ENCODE assay signal across 19 cellular contexts in genomic region chr9:134233022-134233421, GRCh38.
DNase-seq lines count a peak whose midpoint lies in the region; ATAC-seq and TF ChIP-seq lines count a peak whose summit lies in the region.
"Had no signal": no experiment of that assay in that cellular context is flagged by ENCODE, and none has a peak within 500 bp of the region (broad histone marks: within the 10 kb centered on the region; RNA-seq: fewer than 3 reads in every experiment).

No MANE protein-coding gene starts in this region.

- peak overlapping the region; percentile 41; the same call in 1 of the 2 replicates for H3K27ac ChIP-seq in RWPE1
- H3K27ac ChIP-seq in thyroid gland, result peak overlapping the region in 2 of 3 donors; percentile 95
- no peak overlapping the region for H3K27ac ChIP-seq in testis
- H3K27ac ChIP-seq: SK-N-MC had no signal

- peaks cover 35 to 76% of the 10 kb centered on the region in 2 donors for H3K4me1 ChIP-seq in thyroid gland
- H3K4me1 ChIP-seq in testis, result peaks cover 24% of the 10 kb centered on the region

- DNase-seq in CD1c-positive myeloid dendritic cell (ENCODE audit: extremely low spot score) (peak; percentile 43), RWPE1 (ENCODE audit: low spot score) (no peak), medulla oblongata (ENCODE audit: extremely low spot score) (peak; percentile 46), thyroid gland (no peak), GM19240 (ENCODE audit: insufficient read length, low spot score) (no peak), testis (no peak)
- DNase-seq: Calu3, DMS79 treated with DMSO at 0.1 percent for 48 hours, GF-D8, IMR-90, KG1, MG63, NCI-H1417, NCI-H1694, NCI-H2029 treated with DMSO at 0.1 percent for 48 hours, NCI-H526 treated with DMSO at 0.1 percent for 48 hours, SIG-M5 had no signal

- no peak for ATAC-seq in GM19467 (IDR thresholded peaks at IDR 0.05; ENCODE audit: unreplicated experiment)

- no peaks in the 10 kb centered on the region for H3K27me3 ChIP-seq in thyroid gland
- H3K27me3 ChIP-seq in testis, result no peaks in the 10 kb centered on the region
- H3K27me3 ChIP-seq: MG63 had no signal

- intact Hi-C loops in thyroid gland (cut with DNase I), result no loop called here
- intact Hi-C loops in testis (cut with DNase I; ENCODE audit: low total_unique reads), result no loop called here

- H3K9me3 ChIP-seq in thyroid gland, result no peaks in the 10 kb centered on the region
- no peaks in the 10 kb centered on the region for H3K9me3 ChIP-seq in testis
- H3K9me3 ChIP-seq: MG63 had no signal

- no peak for TF ChIP-seq POLR2A in thyroid gland (IDR thresholded peaks at IDR 0.05)
- no peak for TF ChIP-seq POLR2A in testis (IDR thresholded peaks at IDR 0.05)

- CTCF ChIA-PET in RWPE1 (lab: Yijun Ruan, JAX), result no interaction called here

- H3K4me3 ChIP-seq in thyroid gland (replicated peaks in 1 of 3), result no peak overlapping the region
- H3K4me3 ChIP-seq in testis, result no peak overlapping the region
- H3K4me3 ChIP-seq: MG63, SK-N-MC had no signal

- WGBS in thyroid gland, 2 donors, result 89 to 90% methylated on average over 3 to 16 of the region's 16 CpGs
- WGBS in testis, 2 donors, result 84 to 95% methylated on average over 7 to 16 of the region's 16 CpGs

- H3K36me3 ChIP-seq in thyroid gland (no peaks in the 10 kb centered on the region), testis (ENCODE audit: low read depth, missing control alignments) (no peaks in the 10 kb centered on the region)
- H3K36me3 ChIP-seq: MG63 had no signal

- TF ChIP-seq CTCF in RWPE1 (conservative IDR thresholded peaks at IDR 0.05; ENCODE audit: low read depth) (no peak), thyroid gland (IDR thresholded peaks at IDR 0.05) (no peak), testis (IDR thresholded peaks at IDR 0.05) (no peak)

- POLR2A ChIA-PET in RWPE1 (lab: Yijun Ruan, JAX; ENCODE audit: low non-redundant PET), result no interaction called here

Comparison
In these comparisons a context has a peak if more than half of its experiments do, and no peak if none do; other contexts are left out.
1. DNase-seq: peak in CD1c-positive myeloid dendritic cell (single experiment) and medulla oblongata (single experiment); none in RWPE1 (single experiment), thyroid gland (0 of 2), GM19240 (single experiment) and testis (single experiment).
2. H3K27ac ChIP-seq: peak in RWPE1 (single experiment) and thyroid gland (2 of 3); none in testis (0 of 2).